In genomic region chr1:41661428-41662060, GRCh38 we compare ENCODE assay signal across 8 cellular contexts.
DNase-seq lines count a peak whose midpoint lies in the region; ATAC-seq and TF ChIP-seq lines count a peak whose summit lies in the region.

No MANE protein-coding gene starts in this region.

- WGBS in neuronal stem cell (ENCODE audit: extremely low coverage in 2 of 2, insufficient read length in 2 of 2, insufficient replicate concordance in 1 of 2), 2 donors = no CpG with 5 or more reads among the region's 44 CpGs

- peaks cover 0 to 2% of the 10 kb centered on the region in 2 donors for H3K36me3 ChIP-seq in neuronal stem cell (replicated peaks in 1 of 2; ENCODE audit: control insufficient read depth in 2 of 2, insufficient read depth in 2 of 2, low read length in 2 of 2)

- no peak overlapping the region for H3K4ac ChIP-seq in neuronal stem cell (ENCODE audit: low read length)

- no peaks in the 10 kb centered on the region for H3K27me3 Mint-ChIP-seq in T-helper 1 cell treated with Interleukin-12 subunit alpha and Interleukin-12 subunit beta and Interleukin-4 antibody, amounts not matched to agents 30 μg/mL and 1 μg/mL, for 36 hours (ENCODE audit: low read depth)
- H3K27me3 Mint-ChIP-seq in T-helper 2 cell treated with Interferon-gamma antibody and Interleukin-4, amounts not matched to agents 5 μg/mL and 100 μg/mL, for 36 hours (ENCODE audit: low read depth) = no peaks in the 10 kb centered on the region

- H3K36me3 Mint-ChIP-seq in T-helper 1 cell treated with Interleukin-12 subunit alpha and Interleukin-12 subunit beta and Interleukin-4 antibody, amounts not matched to agents 30 μg/mL and 1 μg/mL, for 36 hours (ENCODE audit: low read depth) = peaks cover 13% of the 10 kb centered on the region
- H3K36me3 Mint-ChIP-seq in T-helper 2 cell treated with Interferon-gamma antibody and Interleukin-4, amounts not matched to agents 5 μg/mL and 100 μg/mL, for 36 hours (ENCODE audit: low read depth) = peaks cover 10% of the 10 kb centered on the region

- peak overlapping the region; percentile 59 for H3K4me3 ChIP-seq in epithelial cell of proximal tubule (ENCODE audit: low read depth, low read length)
- H3K4me3 ChIP-seq in neuronal stem cell (ENCODE audit: low read length in 2 of 2) = peak overlapping the region; percentile 37 to 83

- H3K4me1 Mint-ChIP-seq in T-helper 1 cell treated with Interleukin-12 subunit alpha and Interleukin-12 subunit beta and Interleukin-4 antibody, amounts not matched to agents 30 μg/mL and 1 μg/mL, for 36 hours (ENCODE audit: low read depth) = peaks cover 81% of the 10 kb centered on the region
- H3K4me1 Mint-ChIP-seq in T-helper 2 cell treated with Interferon-gamma antibody and Interleukin-4, amounts not matched to agents 5 μg/mL and 100 μg/mL, for 36 hours (ENCODE audit: low read depth) = peaks cover 75% of the 10 kb centered on the region

- peak overlapping the region; percentile 86 for H3K18ac ChIP-seq in neuronal stem cell (ENCODE audit: low read length)

- H2BK15ac ChIP-seq in neuronal stem cell (ENCODE audit: low read length) = no peak overlapping the region

- H2AFZ ChIP-seq in neuronal stem cell (ENCODE audit: low read length) = peak overlapping the region; percentile 70

- H3K9me3 ChIP-seq in neuronal stem cell (replicated peaks in 1 of 2; ENCODE audit: control insufficient read depth in 2 of 2, insufficient read depth in 1 of 2, low read depth in 1 of 2, low read length in 2 of 2) = peaks cover 0 to 3% of the 10 kb centered on the region in 2 donors

- H2BK120ac ChIP-seq in neuronal stem cell (ENCODE audit: low read depth, low read length) = no peak overlapping the region

- H4K8ac ChIP-seq in neuronal stem cell (ENCODE audit: low read depth, low read length) = no peak overlapping the region

- no peak overlapping the region for H3K27ac ChIP-seq in neuronal stem cell (replicated peaks; ENCODE audit: low read length)

- peak overlapping the region; percentile 94 for H3K4me2 ChIP-seq in neuronal stem cell (ENCODE audit: insufficient read depth, low read length, poor library complexity, severe bottlenecking)

- peaks cover 7 to 52% (median 35%) of the 10 kb centered on the region in 3 experiments for H3K27me3 ChIP-seq in neuronal stem cell (ENCODE audit: control insufficient read depth in 3 of 3, insufficient read depth in 3 of 3, low read depth in 1 of 3, low read length in 3 of 3)

- no peaks in the 10 kb centered on the region for H3K79me1 ChIP-seq in neuronal stem cell (ENCODE audit: low read depth, low read length)

- peaks cover 3 to 11% of the 10 kb centered on the region in 2 donors for H3K4me1 ChIP-seq in neuronal stem cell (ENCODE audit: control insufficient read depth in 2 of 2, insufficient read depth in 1 of 2, low read depth in 1 of 2, low read length in 2 of 2)

- H3K9ac ChIP-seq in neuronal stem cell (ENCODE audit: low read depth, low read length, poor library complexity) = peak overlapping the region; percentile 83

- peak overlapping the region; percentile 93 for H3K4me3 Mint-ChIP-seq in T-helper 1 cell treated with Interleukin-12 subunit alpha and Interleukin-12 subunit beta and Interleukin-4 antibody, amounts not matched to agents 30 μg/mL and 1 μg/mL, for 36 hours
- peak overlapping the region; percentile 95 for H3K4me3 Mint-ChIP-seq in T-helper 2 cell treated with Interferon-gamma antibody and Interleukin-4, amounts not matched to agents 5 μg/mL and 100 μg/mL, for 36 hours

- H2AK5ac ChIP-seq in neuronal stem cell (ENCODE audit: low read depth, low read length) = peak overlapping the region; percentile 39

- DNase-seq in T-helper 1 cell (no peak), epithelial cell of proximal tubule (ENCODE audit: low read depth) (no peak), neuronal stem cell (ENCODE audit: low spot score) (no peak), amniotic stem cell (lab: John Stamatoyannopoulos, UW) (no peak), ureter (ENCODE audit: low spot score) (no peak)
- no peak for DNase-seq in T-helper 2 cell treated with Interferon-gamma antibody and Interleukin-4, amounts not matched to agents 5 μg/mL and 100 μg/mL, for 36 hours (ENCODE audit: low spot score)

- peak overlapping the region; percentile 80 for H3K23ac ChIP-seq in neuronal stem cell (ENCODE audit: low read depth, low read length, poor library complexity)

- no peaks in the 10 kb centered on the region for H3K9me3 Mint-ChIP-seq in T-helper 1 cell treated with Interleukin-12 subunit alpha and Interleukin-12 subunit beta and Interleukin-4 antibody, amounts not matched to agents 30 μg/mL and 1 μg/mL, for 36 hours
- H3K9me3 Mint-ChIP-seq in T-helper 2 cell treated with Interferon-gamma antibody and Interleukin-4, amounts not matched to agents 5 μg/mL and 100 μg/mL, for 36 hours = no peaks in the 10 kb centered on the region

- no peak overlapping the region for H4K91ac ChIP-seq in neuronal stem cell (ENCODE audit: low read depth, low read length, poor library complexity)

- TF ChIP-seq CTCF in epithelial cell of proximal tubule (conservative IDR thresholded peaks at IDR 0.05; ENCODE audit: low read depth, low read length) = no peak

- peak; percentile 6 for ATAC-seq in HG02981 (IDR thresholded peaks at IDR 0.05; ENCODE audit: unreplicated experiment)

- no peak overlapping the region for H2BK12ac ChIP-seq in neuronal stem cell (ENCODE audit: low read length)

- no peak overlapping the region for H3K14ac ChIP-seq in neuronal stem cell (ENCODE audit: low read length)

- no peak overlapping the region for H2BK5ac ChIP-seq in neuronal stem cell (ENCODE audit: low read length)

- peak overlapping the region; percentile 88 for H3K27ac Mint-ChIP-seq in T-helper 1 cell treated with Interleukin-12 subunit alpha and Interleukin-12 subunit beta and Interleukin-4 antibody, amounts not matched to agents 30 μg/mL and 1 μg/mL, for 36 hours
- peak overlapping the region; percentile 86 for H3K27ac Mint-ChIP-seq in T-helper 2 cell treated with Interferon-gamma antibody and Interleukin-4, amounts not matched to agents 5 μg/mL and 100 μg/mL, for 36 hours
